In the genomic region with DNA sequence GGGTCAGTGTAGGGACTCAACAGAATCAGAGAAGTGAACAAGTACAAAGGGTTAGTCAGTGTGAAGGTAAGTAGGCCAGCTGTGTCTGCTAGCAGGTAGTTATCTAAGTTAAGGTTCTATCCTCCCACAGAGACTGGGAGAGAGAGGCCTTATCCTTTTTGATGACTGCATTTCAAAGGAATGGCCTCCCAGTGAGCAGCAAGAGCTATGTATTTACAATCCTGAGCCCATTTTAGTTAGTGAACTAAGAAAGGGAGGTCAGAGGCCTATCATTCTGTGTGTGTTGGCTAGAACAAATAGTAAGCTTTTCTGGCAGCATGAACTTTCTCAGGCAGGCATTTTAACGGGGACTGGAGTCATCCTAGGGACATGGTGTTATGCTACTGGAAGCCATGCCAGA, we compare ENCODE assay signal across 13 cellular contexts.
DNase-seq lines count a peak whose midpoint lies in the region; ATAC-seq and TF ChIP-seq lines count a peak whose summit lies in the region.
"Had no signal": no experiment of that assay in that cellular context is flagged by ENCODE, and none has a peak within 500 bp of the region (broad histone marks: within the 10 kb centered on the region; RNA-seq: fewer than 3 reads in every experiment).

No MANE protein-coding gene starts in this region.

- H3K4me1 ChIP-seq in HCT116 (ENCODE audit: control insufficient read depth in 1 of 2, insufficient read depth in 2 of 2, low read length in 2 of 2): peaks cover 5 to 8% of the 10 kb centered on the region in 2 experiments; a peak in 3 of 4 replicates
- H3K4me1 ChIP-seq: psoas muscle had no signal

- no peaks in the 10 kb centered on the region for H3K9me2 ChIP-seq in HCT116 (ENCODE audit: insufficient read depth)

- no peak for TF ChIP-seq CTCF in HCT116 (IDR thresholded peaks at IDR 0.05 in 2 of 3, conservative IDR thresholded peaks at IDR 0.05 in 1 of 3; ENCODE audit: borderline replicate concordance in 1 of 3, insufficient read depth in 1 of 3, low read depth in 2 of 3, low read length in 2 of 3)
- no peak for TF ChIP-seq CTCF in GM10266 (IDR thresholded peaks at IDR 0.05; ENCODE audit: control insufficient read depth, insufficient read depth, low read depth, missing control alignments)

- intact Hi-C loops in HCT116 (cut with micrococcal nuclease): loop anchor here (10.0 kb wide), 1 partner anchor 529 kb away; no protein-coding TSS in a partner anchor

- ATAC-seq in HCT116: peak; percentile 76
- ATAC-seq: activated CD4-positive, alpha-beta T cell treated with anti-CD3 and anti-CD28 coated beads for 36 hours; psoas muscle had no signal

- H3K79me2 ChIP-seq in HCT116 (ENCODE audit: insufficient read depth, low read length): no peaks in the 10 kb centered on the region

- peak; percentile 27 for DNase-seq in HCT116 (ENCODE audit: low read depth, low spot score)
- peak; percentile 91 for DNase-seq in astrocyte of the hippocampus (ENCODE audit: low read depth, low spot score)
- DNase-seq in islet precursor cell: peak; percentile 83
- peak; percentile 17 for DNase-seq in stromal cell of bone marrow (ENCODE audit: low read depth)
- no peak for DNase-seq in SHP77 treated with DMSO at 0.1 percent for 48 hours (lab: John Stamatoyannopoulos, UW)
- no peak for DNase-seq in GM10266 (ENCODE audit: extremely low spot score)
- no peak for DNase-seq in medulla oblongata (ENCODE audit: extremely low spot score)
- DNase-seq: activated CD4-positive, alpha-beta T cell treated with anti-CD3 and anti-CD28 coated beads for 36 hours; activated gamma-delta T cell; DMS79 treated with DMSO at 0.1 percent for 48 hours; NCI-H187; psoas muscle had no signal

- TF ChIP-seq RAD21 in HCT116 (IDR thresholded peaks at IDR 0.05; ENCODE audit: low read depth): no peak

- TF ChIP-seq POLR2A in HCT116 (IDR thresholded peaks at IDR 0.05; ENCODE audit: borderline replicate concordance, extremely low read depth, insufficient read depth, insufficient read length): no peak

- no TSS peak for BruUV-seq in HCT116 (replicated peaks; lab: Mats Ljungman, UMichigan)

- RAD21 ChIA-PET in HCT116 (lab: Charles Lee; ENCODE audit: low non-redundant PET in 1 of 2, low total read pairs in 2 of 2, uncharacterized antibody in 2 of 2, unreplicated experiment in 2 of 2): no interaction called here

- H3K27ac ChIP-seq in HCT116 (ENCODE audit: low read depth, low read length): no peak overlapping the region
- H3K27ac ChIP-seq: HL-60, psoas muscle had no signal

- CTCF ChIA-PET in HCT116 (lab: Charles Lee): interaction anchor here (1.0 kb wide), 1 partner anchor 10 kb away, joined by 3 read pairs; no protein-coding TSS in a partner anchor

- no peak overlapping the region for H3K4me3 ChIP-seq in HCT116 (replicated peaks in 1 of 2; ENCODE audit: low read depth in 1 of 2, low read length in 2 of 2)
- H3K4me3 ChIP-seq: psoas muscle had no signal

- H3K9me3 ChIP-seq in HCT116 (ENCODE audit: control insufficient read depth in 1 of 2, insufficient read depth in 1 of 2, low read depth in 1 of 2, low read length in 2 of 2): no peaks in the 10 kb centered on the region
- H3K9me3 ChIP-seq: psoas muscle had no signal

- peak overlapping the region; percentile 92 for H2AFZ ChIP-seq in HCT116 (ENCODE audit: low read depth, low read length, poor library complexity, severe bottlenecking)

- POLR2A ChIA-PET in HCT116 (lab: Charles Lee): no interaction called here

- H3K4me2 ChIP-seq in HCT116 (ENCODE audit: low read length): peak overlapping the region; percentile 39

- H4K20me1 ChIP-seq in HCT116 (ENCODE audit: insufficient read depth): no peaks in the 10 kb centered on the region

- H3K27me3 ChIP-seq in HCT116 (ENCODE audit: insufficient read depth, low read length): no peaks in the 10 kb centered on the region

- no peaks in the 10 kb centered on the region for H3K36me3 ChIP-seq in HCT116 (ENCODE audit: control insufficient read depth in 1 of 2, insufficient read depth in 2 of 2, low read length in 2 of 2)

- no peak overlapping the region for H3K9ac ChIP-seq in HCT116 (ENCODE audit: low read length)

TF ChIP-seq in HCT116, 20 proteins besides CTCF, POLR2A, EP300 and RAD21:
- TF ChIP-seq EZH2 (IDR thresholded peaks at IDR 0.05) (no peak), ELF1 (IDR thresholded peaks at IDR 0.05; ENCODE audit: borderline replicate concordance, low read depth) (no peak), TCF7L2 (IDR thresholded peaks at IDR 0.05; ENCODE audit: borderline replicate concordance, extremely low read depth, insufficient read depth, insufficient read length) (no peak), ZNF274 (IDR thresholded peaks at IDR 0.05; ENCODE audit: low read depth, low read length) (no peak), SP1 (IDR thresholded peaks at IDR 0.05; ENCODE audit: low read depth) (no peak), ZFX (IDR thresholded peaks at IDR 0.05) (no peak), FOSL1 (IDR thresholded peaks at IDR 0.05; ENCODE audit: low read depth) (no peak), EZH2phosphoT487 (IDR thresholded peaks at IDR 0.05; ENCODE audit: borderline replicate concordance) (no peak), SRF (IDR thresholded peaks at IDR 0.05; ENCODE audit: low read depth) (no peak), JUND (IDR thresholded peaks at IDR 0.05) (no peak), YY1 (IDR thresholded peaks at IDR 0.05; ENCODE audit: extremely low read depth, insufficient replicate concordance, low read depth, low read length) (no peak), POLR2AphosphoS5 (IDR thresholded peaks at IDR 0.05; ENCODE audit: low read depth, low read length) (no peak), CBX3 (IDR thresholded peaks at IDR 0.05; ENCODE audit: low read depth) (no peak), CEBPB (IDR thresholded peaks at IDR 0.05; ENCODE audit: low read depth) (no peak), SIN3A (IDR thresholded peaks at IDR 0.05; ENCODE audit: low read depth) (no peak), EGR1 (IDR thresholded peaks at IDR 0.05; ENCODE audit: low read depth) (no peak)
- TF ChIP-seq, protein P1, sequence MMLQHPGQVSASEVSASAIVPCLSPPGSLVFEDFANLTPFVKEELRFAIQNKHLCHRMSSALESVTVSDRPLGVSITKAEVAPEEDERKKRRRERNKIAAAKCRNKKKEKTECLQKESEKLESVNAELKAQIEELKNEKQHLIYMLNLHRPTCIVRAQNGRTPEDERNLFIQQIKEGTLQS (IDR thresholded peaks at IDR 0.05): no peak
- TF ChIP-seq, protein P2, sequence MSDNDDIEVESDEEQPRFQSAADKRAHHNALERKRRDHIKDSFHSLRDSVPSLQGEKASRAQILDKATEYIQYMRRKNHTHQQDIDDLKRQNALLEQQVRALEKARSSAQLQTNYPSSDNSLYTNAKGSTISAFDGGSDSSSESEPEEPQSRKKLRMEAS (IDR thresholded peaks at IDR 0.05): no peak
- TF ChIP-seq, protein P3, sequence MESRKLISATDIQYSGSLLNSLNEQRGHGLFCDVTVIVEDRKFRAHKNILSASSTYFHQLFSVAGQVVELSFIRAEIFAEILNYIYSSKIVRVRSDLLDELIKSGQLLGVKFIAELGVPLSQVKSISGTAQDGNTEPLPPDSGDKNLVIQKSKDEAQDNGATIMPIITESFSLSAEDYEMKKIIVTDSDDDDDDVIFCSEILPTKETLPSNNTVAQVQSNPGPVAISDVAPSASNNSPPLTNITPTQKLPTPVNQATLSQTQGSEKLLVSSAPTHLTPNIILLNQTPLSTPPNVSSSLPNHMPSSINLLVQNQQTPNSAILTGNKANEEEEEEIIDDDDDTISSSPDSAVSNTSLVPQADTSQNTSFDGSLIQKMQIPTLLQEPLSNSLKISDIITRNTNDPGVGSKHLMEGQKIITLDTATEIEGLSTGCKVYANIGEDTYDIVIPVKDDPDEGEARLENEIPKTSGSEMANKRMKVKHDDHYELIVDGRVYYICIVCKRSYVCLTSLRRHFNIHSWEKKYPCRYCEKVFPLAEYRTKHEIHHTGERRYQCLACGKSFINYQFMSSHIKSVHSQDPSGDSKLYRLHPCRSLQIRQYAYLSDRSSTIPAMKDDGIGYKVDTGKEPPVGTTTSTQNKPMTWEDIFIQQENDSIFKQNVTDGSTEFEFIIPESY (IDR thresholded peaks at IDR 0.05; ENCODE audit: extremely low read depth, insufficient replicate concordance, low read length): no peak
- TF ChIP-seq, protein P4, sequence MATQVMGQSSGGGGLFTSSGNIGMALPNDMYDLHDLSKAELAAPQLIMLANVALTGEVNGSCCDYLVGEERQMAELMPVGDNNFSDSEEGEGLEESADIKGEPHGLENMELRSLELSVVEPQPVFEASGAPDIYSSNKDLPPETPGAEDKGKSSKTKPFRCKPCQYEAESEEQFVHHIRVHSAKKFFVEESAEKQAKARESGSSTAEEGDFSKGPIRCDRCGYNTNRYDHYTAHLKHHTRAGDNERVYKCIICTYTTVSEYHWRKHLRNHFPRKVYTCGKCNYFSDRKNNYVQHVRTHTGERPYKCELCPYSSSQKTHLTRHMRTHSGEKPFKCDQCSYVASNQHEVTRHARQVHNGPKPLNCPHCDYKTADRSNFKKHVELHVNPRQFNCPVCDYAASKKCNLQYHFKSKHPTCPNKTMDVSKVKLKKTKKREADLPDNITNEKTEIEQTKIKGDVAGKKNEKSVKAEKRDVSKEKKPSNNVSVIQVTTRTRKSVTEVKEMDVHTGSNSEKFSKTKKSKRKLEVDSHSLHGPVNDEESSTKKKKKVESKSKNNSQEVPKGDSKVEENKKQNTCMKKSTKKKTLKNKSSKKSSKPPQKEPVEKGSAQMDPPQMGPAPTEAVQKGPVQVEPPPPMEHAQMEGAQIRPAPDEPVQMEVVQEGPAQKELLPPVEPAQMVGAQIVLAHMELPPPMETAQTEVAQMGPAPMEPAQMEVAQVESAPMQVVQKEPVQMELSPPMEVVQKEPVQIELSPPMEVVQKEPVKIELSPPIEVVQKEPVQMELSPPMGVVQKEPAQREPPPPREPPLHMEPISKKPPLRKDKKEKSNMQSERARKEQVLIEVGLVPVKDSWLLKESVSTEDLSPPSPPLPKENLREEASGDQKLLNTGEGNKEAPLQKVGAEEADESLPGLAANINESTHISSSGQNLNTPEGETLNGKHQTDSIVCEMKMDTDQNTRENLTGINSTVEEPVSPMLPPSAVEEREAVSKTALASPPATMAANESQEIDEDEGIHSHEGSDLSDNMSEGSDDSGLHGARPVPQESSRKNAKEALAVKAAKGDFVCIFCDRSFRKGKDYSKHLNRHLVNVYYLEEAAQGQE (IDR thresholded peaks at IDR 0.05; ENCODE audit: low read depth): no peak

Comparison
In these comparisons a context has a peak if more than half of its experiments do, and no peak if none do; other contexts are left out.
1. DNase-seq: peak in HCT116 (single experiment), astrocyte of the hippocampus (single experiment), islet precursor cell (single experiment) and stromal cell of bone marrow (single experiment); none in SHP77 treated with DMSO at 0.1 percent for 48 hours (single experiment), GM10266 (single experiment) and medulla oblongata (single experiment).